ENCODE assay signal across 27 cellular contexts in the genomic region with DNA sequence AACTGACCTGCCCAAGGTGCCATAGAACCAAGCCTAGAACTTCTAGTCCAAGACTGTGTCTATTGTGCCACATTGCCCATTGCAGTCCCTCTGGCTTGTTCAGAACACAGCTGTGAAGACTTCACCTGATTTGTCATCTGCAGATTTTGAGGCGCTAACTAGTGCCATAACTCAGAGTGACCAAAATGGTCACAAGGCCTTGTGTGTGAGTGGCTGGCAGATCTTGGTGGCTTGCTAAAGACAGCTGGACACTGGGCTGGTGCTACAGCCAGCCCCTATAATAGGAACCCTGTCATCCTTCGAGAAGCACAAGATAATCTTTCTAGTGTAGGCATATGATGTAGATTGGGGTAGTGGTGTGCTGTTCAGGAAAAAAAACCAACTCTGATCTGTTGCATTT.
"Had no signal": no experiment of that assay in that cellular context is flagged by ENCODE, and none has a peak within 500 bp of the region (broad histone marks: within the 10 kb centered on the region; RNA-seq: fewer than 3 reads in every experiment).

No MANE protein-coding gene starts in this region.

- ATAC-seq: effector memory CD8-positive, alpha-beta T cell; esophagus mucosa; foreskin keratinocyte; gastrocnemius medialis; gastroesophageal sphincter; heart left ventricle; heart right ventricle had no signal

- H3K36me3 ChIP-seq: colonic mucosa, esophagus muscularis mucosa, esophagus squamous epithelium, gastrocnemius medialis, gastroesophageal sphincter, heart left ventricle, heart right ventricle had no signal

- H3K4me3 ChIP-seq: colonic mucosa, coronary artery, dorsolateral prefrontal cortex, esophagus muscularis mucosa, esophagus squamous epithelium, gastrocnemius medialis, gastroesophageal sphincter, heart left ventricle, heart right ventricle had no signal

- DNase-seq: colonic mucosa; cortex of kidney; dermis blood vessel endothelial cell; dorsolateral prefrontal cortex; effector CD4-positive, alpha-beta T cell; effector CD8-positive, alpha-beta T cell; effector memory CD4-positive, alpha-beta T cell; effector memory CD8-positive, alpha-beta T cell; endodermal cell; esophagus squamous epithelium; foreskin fibroblast; foreskin keratinocyte; foreskin melanocyte; gastrocnemius medialis; glutamatergic neuron; head of caudate nucleus; heart left ventricle; heart right ventricle had no signal

- FAIRE-seq: colon, endometrium, endothelial cell of umbilical vein, frontal cortex had no signal

- H3K4me1 ChIP-seq: colonic mucosa, esophagus muscularis mucosa, esophagus squamous epithelium, foreskin keratinocyte, gastrocnemius medialis, gastroesophageal sphincter, heart left ventricle, heart right ventricle had no signal

- H3K27me3 ChIP-seq: colonic mucosa, esophagus muscularis mucosa, esophagus squamous epithelium, foreskin keratinocyte, gastrocnemius medialis, gastroesophageal sphincter, heart left ventricle had no signal

- H3K27ac ChIP-seq: colonic mucosa, coronary artery, dorsolateral prefrontal cortex, epithelial cell of prostate, esophagus muscularis mucosa, esophagus squamous epithelium, foreskin keratinocyte, gastrocnemius medialis, gastroesophageal sphincter, heart left ventricle, heart right ventricle had no signal

- H3K9me3 ChIP-seq: colonic mucosa, esophagus squamous epithelium, gastrocnemius medialis, gastroesophageal sphincter, heart left ventricle had no signal
